Comparison of ENCODE assay signal across 18 cellular contexts in genomic region chr5:41844502-41844901, GRCh38. TPM values are rescaled to one million over a fixed set of nuclear protein-coding genes. Genes with fewer than 3 reads are reported as not detected.
A peak's percentile ranks its signal among the peaks of the same experiment; 100 is the strongest.
DNase-seq lines count a peak whose midpoint lies in the region; ATAC-seq lines count a peak whose summit lies in the region.
"Had no signal": no experiment of that assay in that cellular context is flagged by ENCODE, and none has a peak within 500 bp of the region (broad histone marks: within the 10 kb centered on the region; RNA-seq: fewer than 3 reads in every experiment).

No MANE protein-coding gene starts in this region.

- H3K27me3 ChIP-seq in right cardiac atrium (ENCODE audit: control insufficient read depth, insufficient read depth) = no peaks in the 10 kb centered on the region
- H3K27me3 ChIP-seq: BLaER1 treated with 17β-estradiol and CSF1 and Interleukin-3, amounts not matched to agents 10 nM and 100 nM had no signal

- peaks cover 22% of the 10 kb centered on the region for H3K36me3 ChIP-seq in SK-N-MC (ENCODE audit: insufficient read depth, low read length)

- WGBS in right cardiac atrium = 53% methylated on average over 3 of the region's 3 CpGs

- no peaks in the 10 kb centered on the region for H3K4me1 ChIP-seq in right cardiac atrium (ENCODE audit: control insufficient read depth, insufficient read depth, low read length)
- H3K4me1 ChIP-seq: A549, Caco-2 had no signal

- intact Hi-C loops in Right ventricle myocardium inferior (cut with DNase I) (no loop called here), cardiac septum (cut with DNase I) (loop anchor here (5.0 to 10.0 kb wide), 2 partner anchors 120 to 937 kb away; partner anchors contain the start of gene C7), left ventricle myocardium superior (cut with micrococcal nuclease) (loop anchor here (5.0 kb wide), 1 partner anchor 92 kb away; no protein-coding TSS in a partner anchor), right cardiac atrium (cut with DNase I) (loop anchor here in 1 of 4 donors (10.0 kb wide), 1 partner anchor 570 kb away; no protein-coding TSS in a partner anchor)

- no peak overlapping the region for H3K9ac ChIP-seq in SK-N-MC (ENCODE audit: insufficient read length)
- H3K9ac ChIP-seq: BLaER1 treated with 17β-estradiol and CSF1 and Interleukin-3, amounts not matched to agents 10 nM and 100 nM had no signal

- H3K27ac ChIP-seq in right cardiac atrium (ENCODE audit: low read length) (no peak overlapping the region), SK-N-MC (peak overlapping the region; percentile 68)
- H3K27ac ChIP-seq: 22Rv1; A549; BLaER1 treated with 17β-estradiol and CSF1 and Interleukin-3, amounts not matched to agents 10 nM and 100 nM; C4-2B had no signal

- H3K9me3 ChIP-seq in right cardiac atrium (ENCODE audit: control insufficient read depth, low read length) (no peaks in the 10 kb centered on the region), SK-N-MC (ENCODE audit: low read depth, low read length) (0 out of 2 replicates have a peak, but pooled peaks cover 6% of the 10 kb centered on the region)
- H3K9me3 ChIP-seq: A549, Caco-2 had no signal

- peak; percentile 31 for ATAC-seq in Right ventricle myocardium inferior
- ATAC-seq in left ventricle myocardium superior = peak; percentile 50
- no peak for ATAC-seq in right cardiac atrium
- ATAC-seq: CD8-positive, alpha-beta T cell had no signal

- no peak overlapping the region for H3K4me3 ChIP-seq in right cardiac atrium (ENCODE audit: low read length)
- no peak overlapping the region for H3K4me3 ChIP-seq in SK-N-MC
- H3K4me3 ChIP-seq: A549; BLaER1 treated with 17β-estradiol and CSF1 and Interleukin-3, amounts not matched to agents 10 nM and 100 nM had no signal

- DNase-seq in Right ventricle myocardium inferior (ENCODE audit: missing footprints) = no peak
- DNase-seq in cardiac septum (ENCODE audit: low spot score) = no peak
- DNase-seq in left ventricle myocardium superior = no peak
- DNase-seq in right cardiac atrium = no peak
- DNase-seq in SK-N-MC (ENCODE audit: low read depth, low spot score) = no peak
- DNase-seq in T-helper 9 cell = no peak
- no peak for DNase-seq in midbrain (lab: John Stamatoyannopoulos, UW)
- DNase-seq: AML-193; Caco-2; Calu3; CD4-positive, alpha-beta T cell; CD8-positive, alpha-beta T cell; DMS79 treated with DMSO at 0.1 percent for 48 hours; GF-D8 had no signal

RNA-seq across cellular contexts. Expression of gene OXCT1, which starts 25.7 kb away (rescaled TPM):
- total RNA-seq in Right ventricle myocardium inferior (128 TPM), cardiac septum (269 TPM), left ventricle myocardium superior (154 TPM), right cardiac atrium (100 to 1,000 TPM in 1 of 4 donors, 10 to 100 TPM in 3; 77.9 to 108 (median 84.8) TPM)
- 54.7 TPM for polyA plus RNA-seq in right cardiac atrium

RNA-seq across cellular contexts. Expression of gene RIMOC1, which starts 59.6 kb away (rescaled TPM):
- 12.9 TPM for total RNA-seq in Right ventricle myocardium inferior
- 15.3 TPM for total RNA-seq in cardiac septum
- total RNA-seq in left ventricle myocardium superior = 14.7 TPM
- total RNA-seq in right cardiac atrium = 10 to 100 TPM; 13.4 to 16.7 (median 16.0) TPM
- polyA plus RNA-seq in right cardiac atrium = 7.2 TPM

Comparison
In these comparisons a context has a peak if more than half of its experiments do, and no peak if none do; other contexts are left out.
1. ATAC-seq: peak in Right ventricle myocardium inferior (single experiment) and left ventricle myocardium superior (single experiment); none in right cardiac atrium (0 of 2).